1 cellular context compared by ENCODE assay signal in genomic region chr20:53571555-53572286, GRCh38.
TF ChIP-seq lines count a peak whose summit lies in the region.

No MANE protein-coding gene starts in this region.

TF ChIP-seq in K562, 482 proteins besides CTCF, POLR2A, EP300 and RAD21:
- TF ChIP-seq WHSC1 (IDR thresholded peaks at IDR 0.05; ENCODE audit: low read length) (no peak), ZBTB11 (CRISPR knock-in tag; IDR thresholded peaks at IDR 0.05) (peak in 1 of 3 experiments; percentile 92; a peak in 2 of 6 replicates), ZNF217 (CRISPR knock-in tag; IDR thresholded peaks at IDR 0.05) (no peak)
